ENCODE assay signal across 9 cellular contexts in genomic region chr1:91511386-91511785, GRCh38. TPM values are rescaled to one million over a fixed set of nuclear protein-coding genes. Genes with fewer than 3 reads are reported as not detected.
DNase-seq lines count a peak whose midpoint lies in the region; ATAC-seq, FAIRE-seq and TF ChIP-seq lines count a peak whose summit lies in the region.
"Had no signal": no experiment of that assay in that cellular context is flagged by ENCODE, and none has a peak within 500 bp of the region (broad histone marks: within the 10 kb centered on the region; RNA-seq: fewer than 3 reads in every experiment).

No MANE protein-coding gene starts in this region.

- H3K27me3 ChIP-seq in mesendoderm (ENCODE audit: insufficient read depth, low read length, poor library complexity), result no peaks in the 10 kb centered on the region
- H3K27me3 ChIP-seq: BLaER1 treated with 17β-estradiol and CSF1 and Interleukin-3, amounts not matched to agents 10 nM and 100 nM had no signal

- H3K36me3 ChIP-seq in mesendoderm (ENCODE audit: control insufficient read depth, insufficient read depth, low read length), result no peaks in the 10 kb centered on the region

- H2BK120ac ChIP-seq in mesendoderm (ENCODE audit: low read depth, low read length), result no peak overlapping the region

- no peaks in the 10 kb centered on the region for H3K4me1 ChIP-seq in mesendoderm (ENCODE audit: control insufficient read depth, low read depth, low read length)

- no peak overlapping the region for H3K9ac ChIP-seq in mesendoderm (ENCODE audit: low read length)
- H3K9ac ChIP-seq: BLaER1 treated with 17β-estradiol and CSF1 and Interleukin-3, amounts not matched to agents 10 nM and 100 nM had no signal

- no CpG with 5 or more reads among the region's 3 CpGs for WGBS in mesendoderm (ENCODE audit: extremely low coverage, insufficient coverage, low lambda C conversion rate)

- no peak overlapping the region for H3K23ac ChIP-seq in mesendoderm (ENCODE audit: low read length)

- no peak overlapping the region for H3K4ac ChIP-seq in mesendoderm (ENCODE audit: low read depth, low read length)

- H3K56ac ChIP-seq in mesendoderm (ENCODE audit: low read length), result no peak overlapping the region

- H3K27ac ChIP-seq in mesendoderm (ENCODE audit: low read depth, low read length), result no peak overlapping the region
- H3K27ac ChIP-seq: BLaER1 treated with 17β-estradiol and CSF1 and Interleukin-3, amounts not matched to agents 10 nM and 100 nM had no signal

- H2AK5ac ChIP-seq in mesendoderm (ENCODE audit: low read length), result no peak overlapping the region

- H3K18ac ChIP-seq in mesendoderm (ENCODE audit: low read length), result no peak overlapping the region

- no peaks in the 10 kb centered on the region for H3K79me2 ChIP-seq in mesendoderm (ENCODE audit: control insufficient read depth, insufficient read depth, low read length)

- H3K4me3 ChIP-seq in cardiac fibroblast (replicated peaks in 1 of 2; ENCODE audit: low read depth in 2 of 2, low read length in 2 of 2) (no peak overlapping the region), mesendoderm (ENCODE audit: low read length) (no peak overlapping the region)
- H3K4me3 ChIP-seq: BLaER1 treated with 17β-estradiol and CSF1 and Interleukin-3, amounts not matched to agents 10 nM and 100 nM had no signal

- no peaks in the 10 kb centered on the region for H3K79me1 ChIP-seq in mesendoderm (ENCODE audit: low read length)

- no peak overlapping the region for H2BK15ac ChIP-seq in mesendoderm (replicated peaks; ENCODE audit: low read depth)

- DNase-seq in NCI-H1092 treated with DMSO at 0.1 percent for 48 hours (lab: John Stamatoyannopoulos, UW) (peak; percentile 21), NCI-H1092 (lab: John Stamatoyannopoulos, UW) (no peak), NCI-H1105 (lab: John Stamatoyannopoulos, UW) (peak; percentile 21), cardiac fibroblast (ENCODE audit: low read depth in 2 of 2) (peak; percentile 76 to 77), mesendoderm (peak; percentile 48), HTR-8/SVneo (ENCODE audit: insufficient read length, low spot score) (no peak)
- no peak for DNase-seq in effector CD8-positive, alpha-beta T cell (lab: John Stamatoyannopoulos, UW)

- TF ChIP-seq CTCF in cardiac fibroblast (IDR thresholded peaks at IDR 0.05; ENCODE audit: low read depth, low read length), result peak; percentile 70

- no peak for FAIRE-seq in HTR-8/SVneo (lab: Jason Lieb, UNC)

- H3K4me2 ChIP-seq in mesendoderm (ENCODE audit: low read length), result no peak overlapping the region
- H3K4me2 ChIP-seq: BLaER1 treated with 17β-estradiol and CSF1 and Interleukin-3, amounts not matched to agents 10 nM and 100 nM had no signal

- no peak overlapping the region for H4K8ac ChIP-seq in mesendoderm (ENCODE audit: low read depth, low read length)

- no peak for ATAC-seq in HG03460 (IDR thresholded peaks at IDR 0.05; ENCODE audit: unreplicated experiment)

- no peak overlapping the region for H4K5ac ChIP-seq in mesendoderm (ENCODE audit: low read length)

- H2BK5ac ChIP-seq in mesendoderm (ENCODE audit: low read length), result no peak overlapping the region

RNA-seq across cellular contexts. Expression of gene CDC7, which starts 10.7 kb away (rescaled TPM):
- polyA plus RNA-seq in mesendoderm (2013, experiment 1 of 2), result 25.9 TPM
- polyA plus RNA-seq in mesendoderm (2013, experiment 2 of 2), result 25.5 TPM

Comparison
In these comparisons a context has a peak if more than half of its experiments do, and no peak if none do; other contexts are left out.
1. DNase-seq: peak in NCI-H1092 treated with DMSO at 0.1 percent for 48 hours (single experiment), NCI-H1105 (single experiment), cardiac fibroblast (2 of 2) and mesendoderm (single experiment); none in NCI-H1092 (single experiment), HTR-8/SVneo (single experiment) and effector CD8-positive, alpha-beta T cell (single experiment).